ENCODE assay signal across 8 cellular contexts in genomic region chr14:56117765-56118610, GRCh38. TPM values are rescaled to one million over a fixed set of nuclear protein-coding genes. Genes with fewer than 3 reads are reported as not detected.
DNase-seq lines count a peak whose midpoint lies in the region; ATAC-seq and TF ChIP-seq lines count a peak whose summit lies in the region.

PELI2 (plus strand) TSS chr14:56118411; CDS start chr14:56118661, 250 bp downstream.

- H3K9me3 ChIP-seq in ES-I3 (ENCODE audit: control insufficient read depth, insufficient read depth, low read length) (no peaks in the 10 kb centered on the region), adrenal gland (replicated peaks in 1 of 3) (no peaks in the 10 kb centered on the region), transverse colon (no peaks in the 10 kb centered on the region)

- no peak for TF ChIP-seq CTCF in HFF-Myc (IDR thresholded peaks at IDR 0.05; ENCODE audit: low read depth, low read length, missing control alignments)
- TF ChIP-seq CTCF in adrenal gland (IDR thresholded peaks at IDR 0.05) = peak in 1 of 6 experiments; percentile 46
- peak in 3 of 5 experiments; percentile 13 to 24 (median 15) for TF ChIP-seq CTCF in transverse colon (IDR thresholded peaks at IDR 0.05)

- H3K27me3 ChIP-seq in adrenal gland (no peaks in the 10 kb centered on the region), transverse colon (no peaks in the 10 kb centered on the region)

- H3K27ac ChIP-seq in adrenal gland = peak within 1 kb of the TSS in 4 of 5 donors; percentile 64 to 93 (median 78)
- H3K27ac ChIP-seq in transverse colon = peak within 1 kb of the TSS; percentile 91 to 94 (median 93)

- H3K4me3 ChIP-seq in HFF-Myc (replicated peaks; ENCODE audit: low read depth, low read length) = peak within 1 kb of the TSS; percentile 51
- peak within 1 kb of the TSS; percentile 64 to 96 (median 82) for H3K4me3 ChIP-seq in adrenal gland
- peak within 1 kb of the TSS; percentile 59 to 96 (median 71) for H3K4me3 ChIP-seq in transverse colon

- in situ Hi-C loops in transverse colon (cut with MboI; ENCODE audit: low pct_ligation_motif_present in 1 of 4, low pct_unique_long_range_greater_than_20kb in 1 of 4, low sequenced_read_pairs in 3 of 4) = loop anchor here in 1 of 4 donors (25.0 kb wide), 1 partner anchor 219 kb away; no protein-coding TSS in a partner anchor

- no peak for TF ChIP-seq EP300 in transverse colon (IDR thresholded peaks at IDR 0.05; ENCODE audit: low read depth)

- no peaks in the 10 kb centered on the region for H3K36me3 ChIP-seq in ES-I3 (ENCODE audit: insufficient read depth, low read length)
- no peaks in the 10 kb centered on the region for H3K36me3 ChIP-seq in adrenal gland (replicated peaks in 1 of 2)
- no peaks in the 10 kb centered on the region for H3K36me3 ChIP-seq in transverse colon

- H3K9ac ChIP-seq in ES-I3 (ENCODE audit: low read depth, low read length) = peak within 1 kb of the TSS; percentile 89

- DNase-seq in HFF-Myc (ENCODE audit: extremely low read depth, low read depth) = no peak
- DNase-seq in NCI-H1092 treated with DMSO at 0.1 percent for 48 hours (lab: John Stamatoyannopoulos, UW) = peak; percentile 93
- peak; percentile 77 to 86 (median 78) for DNase-seq in T-helper 1 cell
- peak; percentile 77 to 82 (median 80) for DNase-seq in adrenal gland
- peak; percentile 83 for DNase-seq in left cardiac atrium
- DNase-seq in posterior vena cava (ENCODE audit: low spot score) = peak; percentile 94
- DNase-seq in transverse colon = peak; percentile 81

- H3K4me1 ChIP-seq in ES-I3 (ENCODE audit: insufficient read depth, low read length) (peaks cover 5% of the 10 kb centered on the region; the same call in 1 of the 2 replicates), adrenal gland (replicated peaks in 1 of 2) (peaks cover 0 to 26% of the 10 kb centered on the region in 2 donors), transverse colon (peaks cover 10 to 36% (median 18%) of the 10 kb centered on the region in 4 donors)

- WGBS in adrenal gland, 4 donors = 0 to 1% (median 1%) methylated on average over 10 to 96 of the region's 96 CpGs
- WGBS in transverse colon (ENCODE audit: low coverage in 1 of 2), 2 donors = 0% methylated on average over 41 of the region's 96 CpGs; no CpG with 5 or more reads in 1 of the 2 donors

- peak; percentile 81 to 87 for ATAC-seq in left cardiac atrium

- TF ChIP-seq POLR2A in adrenal gland (IDR thresholded peaks at IDR 0.05) (peak; percentile 67 to 82), transverse colon (IDR thresholded peaks at IDR 0.05) (peak; percentile 48)

- intact Hi-C loops in adrenal gland (cut with DNase I) = no loop called here
- intact Hi-C loops in left cardiac atrium (cut with DNase I) = loop anchor here (10.0 kb wide), 3 partner anchors 217 to 403 kb away; no protein-coding TSS in a partner anchor
- intact Hi-C loops in posterior vena cava (cut with DNase I) = loop anchor here in 1 of 2 donors (5.0 kb wide), 1 partner anchor 219 kb away; no protein-coding TSS in a partner anchor
- intact Hi-C loops in transverse colon (cut with DNase I; ENCODE audit: low total_unique reads) = loop anchor here (2.0 kb wide), 1 partner anchor 79 kb away; no protein-coding TSS in a partner anchor

RNA-seq across cellular contexts. Expression of gene PELI2, which starts in this region (rescaled TPM):
- total RNA-seq in adrenal gland = 10 to 100 TPM in 2 of 8 donors, 1 to 10 TPM in 6; 2.0 to 14.1 (median 6.7) TPM
- polyA plus RNA-seq in adrenal gland = 1 to 10 TPM; 1.4 to 2.7 (median 2.6) TPM
- 1 to 10 TPM; 3.0 to 3.7 TPM for total RNA-seq in left cardiac atrium
- 10 to 100 TPM; 16.0 to 17.5 TPM for total RNA-seq in posterior vena cava
- total RNA-seq in transverse colon = 10 to 100 TPM in 3 of 4 donors, 1 to 10 TPM in 1; 4.8 to 29.9 (median 14.7) TPM

Comparison
In these comparisons a context has a peak if more than half of its experiments do, and no peak if none do; other contexts are left out.
1. intact Hi-C loops: an anchor here in left cardiac atrium (10.0 kb wide) and transverse colon (2.0 kb wide); none called in adrenal gland.